ENCODE assay signal across 26 cellular contexts in the genomic region with DNA sequence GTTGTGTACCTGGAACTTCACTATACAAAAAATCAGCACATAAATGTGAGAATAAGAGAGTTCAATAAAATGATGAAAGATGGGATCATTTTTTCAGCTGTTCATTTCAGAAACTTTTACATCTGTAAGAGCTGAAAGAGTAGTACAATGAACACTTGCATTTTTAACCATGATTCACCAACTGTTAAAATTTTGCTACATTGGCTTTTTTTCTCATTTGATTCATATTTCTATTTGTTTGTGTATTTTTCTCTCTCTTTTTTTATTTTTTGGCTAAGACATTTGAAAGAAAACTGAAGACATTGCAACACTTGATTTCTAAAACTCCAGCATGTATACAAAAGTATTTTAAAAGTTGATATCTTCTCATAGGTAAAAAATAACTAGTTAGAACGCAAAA.
"Had no signal": no experiment of that assay in that cellular context is flagged by ENCODE, and none has a peak within 500 bp of the region (broad histone marks: within the 10 kb centered on the region; RNA-seq: fewer than 3 reads in every experiment).

No MANE protein-coding gene starts in this region.

- H3K9me3 ChIP-seq: neutrophil, pancreas, prostate gland, right atrium auricular region, right lobe of liver, stomach, thoracic aorta, thyroid gland, tibial nerve, upper lobe of left lung, vagina had no signal

- H3K36me3 ChIP-seq: neutrophil, pancreas, prostate gland, right atrium auricular region, right lobe of liver, stomach, thoracic aorta, thyroid gland, tibial nerve, upper lobe of left lung, vagina had no signal

- H3K4me3 ChIP-seq: pancreas, prostate gland, right atrium auricular region, right lobe of liver, stomach, thoracic aorta, thyroid gland, tibial nerve, upper lobe of left lung, vagina had no signal

- H3K27ac ChIP-seq: neutrophil, pancreas, prostate gland, right atrium auricular region, right lobe of liver, stomach, thoracic aorta, thyroid gland, tibial nerve, upper lobe of left lung, vagina had no signal

- H3K4me1 ChIP-seq: pancreas, prostate gland, right atrium auricular region, right lobe of liver, stomach, thyroid gland, tibial nerve, upper lobe of left lung, vagina had no signal

- FAIRE-seq: small intestine, urothelium cell line had no signal

- H3K27me3 ChIP-seq: neutrophil, pancreas, right atrium auricular region, right lobe of liver, stomach, thyroid gland, tibial nerve, upper lobe of left lung, vagina had no signal

- ATAC-seq: naive thymus-derived CD8-positive, alpha-beta T cell; natural killer cell treated with Interleukin-12 subunit alpha and Interleukin-12 subunit beta and Interleukin-15 and Interleukin-18, amount 100 ng/mL, for 72 hours; pancreas; right lobe of liver; stimulated activated effector memory CD8-positive, alpha-beta T cell treated with anti-CD3 and anti-CD28 coated beads, Interleukin-12 subunit alpha, Interleukin-12 subunit beta, amount 100 ng/mL, for 72 hours; stimulated activated naive B cell treated with anti-CD40 and anti-IgM and Interleukin-4, amounts not matched to agents 10 μg/mL and 1 μg/mL and 100 μg/mL, for 72 hours had no signal

- DNase-seq: naive thymus-derived CD8-positive, alpha-beta T cell; nephron progenitor cell; nucleus accumbens; pancreas; retina; right lobe of liver; small intestine; stimulated activated CD4-positive, alpha-beta T cell treated with anti-CD3 and anti-CD28 coated beads, Interleukin-15, amount 100 ng/mL, for 24 hours; stimulated activated CD4-positive, alpha-beta T cell treated with anti-CD3 and anti-CD28 coated beads, Interleukin-2, amount 100 ng/mL, for 24 hours; stimulated activated CD4-positive, alpha-beta T cell treated with anti-CD3 and anti-CD28 coated beads, Interleukin-2, amount 100 ng/mL, for 48 hours; stimulated activated CD4-positive, alpha-beta T cell treated with anti-CD3 and anti-CD28 coated beads, Interleukin-4, amount 100 ng/mL, for 24 hours; stimulated activated naive B cell treated with anti-CD40 and anti-IgM and Interleukin-4, amounts not matched to agents 10 μg/mL and 1 μg/mL and 100 μg/mL, for 72 hours; stimulated activated naive CD4-positive, alpha-beta T cell treated with Interleukin-2 at 50 U/mL for 16 hours; stomach; thyroid gland; trophoblast cell; upper lobe of left lung had no signal
